1 cellular context compared by ENCODE assay signal in the genomic region with DNA sequence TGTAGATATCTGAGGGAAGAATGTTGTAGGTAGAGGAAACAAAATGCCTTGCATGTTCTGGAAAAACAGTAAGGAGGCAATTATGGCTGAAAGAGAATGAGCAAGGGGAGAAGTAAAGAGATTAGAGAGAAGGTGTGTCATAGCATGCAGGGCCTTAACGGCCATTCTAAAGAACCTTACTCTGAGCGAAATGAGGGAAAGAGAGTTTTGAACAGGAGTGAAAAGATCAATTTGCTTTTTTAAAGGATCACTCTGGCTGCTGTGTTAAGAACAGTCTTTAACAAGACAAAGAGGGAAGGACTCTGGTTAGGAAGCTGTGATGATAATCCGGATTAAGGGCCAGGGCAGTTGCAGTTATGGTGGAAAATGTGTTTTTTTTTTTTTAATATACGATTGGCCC.
TF ChIP-seq lines count a peak whose summit lies in the region.

No MANE protein-coding gene starts in this region.

TF ChIP-seq in GM23338, 12 proteins besides CTCF, POLR2A, EP300 and RAD21 (continued from another document):
- TF ChIP-seq STAT1 (IDR thresholded peaks at IDR 0.05; ENCODE audit: unreplicated experiment) (no peak), POLR2AphosphoS5 (IDR thresholded peaks at IDR 0.05; ENCODE audit: low read depth) (no peak)
- TF ChIP-seq, protein P1, sequence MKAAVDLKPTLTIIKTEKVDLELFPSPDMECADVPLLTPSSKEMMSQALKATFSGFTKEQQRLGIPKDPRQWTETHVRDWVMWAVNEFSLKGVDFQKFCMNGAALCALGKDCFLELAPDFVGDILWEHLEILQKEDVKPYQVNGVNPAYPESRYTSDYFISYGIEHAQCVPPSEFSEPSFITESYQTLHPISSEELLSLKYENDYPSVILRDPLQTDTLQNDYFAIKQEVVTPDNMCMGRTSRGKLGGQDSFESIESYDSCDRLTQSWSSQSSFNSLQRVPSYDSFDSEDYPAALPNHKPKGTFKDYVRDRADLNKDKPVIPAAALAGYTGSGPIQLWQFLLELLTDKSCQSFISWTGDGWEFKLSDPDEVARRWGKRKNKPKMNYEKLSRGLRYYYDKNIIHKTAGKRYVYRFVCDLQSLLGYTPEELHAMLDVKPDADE (IDR thresholded peaks at IDR 0.05): no peak
